In genomic region chr1:11735531-11735853, GRCh38 we compare ENCODE assay signal across 9 cellular contexts. TPM values are rescaled to one million over a fixed set of nuclear protein-coding genes. Genes with fewer than 3 reads are reported as not detected.
A peak's percentile ranks its signal among the peaks of the same experiment; 100 is the strongest.
DNase-seq lines count a peak whose midpoint lies in the region; ATAC-seq and TF ChIP-seq lines count a peak whose summit lies in the region.
"Had no signal": no experiment of that assay in that cellular context is flagged by ENCODE, and none has a peak within 500 bp of the region (broad histone marks: within the 10 kb centered on the region; RNA-seq: fewer than 3 reads in every experiment).

No MANE protein-coding gene starts in this region.

- peak overlapping the region; percentile 62 for H3K4me3 ChIP-seq in SJSA1
- H3K4me3 ChIP-seq in fibroblast of villous mesenchyme (ENCODE audit: low read depth, low read length), result peak overlapping the region; percentile 98
- H3K4me3 ChIP-seq in skin epidermis, result peak overlapping the region in 5 of 7 experiments; percentile 57 to 86 (median 71)

- H3K9me3 ChIP-seq in SJSA1 (replicated peaks), result no peaks in the 10 kb centered on the region

- H3K36me3 ChIP-seq in SJSA1, result no peaks in the 10 kb centered on the region

- peak; percentile 6 for ATAC-seq in GM21737 (IDR thresholded peaks at IDR 0.05; ENCODE audit: unreplicated experiment)
- ATAC-seq in HG02852 (IDR thresholded peaks at IDR 0.05; ENCODE audit: unreplicated experiment), result no peak

- no peak for TF ChIP-seq CTCF in fibroblast of villous mesenchyme (IDR thresholded peaks at IDR 0.05; ENCODE audit: insufficient read depth, low read depth, low read length)

- H3K4me1 ChIP-seq in SJSA1 (replicated peaks), result peaks cover 14% of the 10 kb centered on the region; the same call in 1 of the 2 replicates

- no peaks in the 10 kb centered on the region for H3K27me3 ChIP-seq in SJSA1 (replicated peaks)

- H3K27ac ChIP-seq in SJSA1, result no peak overlapping the region
- H3K27ac ChIP-seq in skin epidermis, result peak overlapping the region in 19 of 21 experiments; percentile 72 to 98 (median 94)

- no peak for DNase-seq in SJSA1 (ENCODE audit: low read depth in 1 of 2, low spot score in 2 of 2)
- DNase-seq in fibroblast of villous mesenchyme (ENCODE audit: low read depth), result no peak
- DNase-seq in KBM-7, result no peak
- no peak for DNase-seq in SK-N-DZ (ENCODE audit: low spot score)
- DNase-seq in SW 1271 (lab: John Stamatoyannopoulos, UW), result no peak

- in situ Hi-C loops in KBM-7 (cut with MboI; ENCODE audit: low pct_unique_long_range_greater_than_20kb, low sequenced_read_pairs), result loop anchor here (25.0 kb wide), 1 partner anchor 698 kb away; the partner anchor contains the start of gene MASP2

RNA-seq across cellular contexts. Expression of gene AGTRAP, which starts 0.4 kb away (rescaled TPM):
- total RNA-seq in SJSA1 (2014; rRNA removed; shearing (Covaris generic)), result 22.5 and 22.6 TPM in 2 replicates
- 38.9 and 41.9 TPM in 2 replicates for total RNA-seq in fibroblast of villous mesenchyme
- 12.1 and 17.0 TPM in 2 replicates for polyA plus RNA-seq in SK-N-DZ (2014; cell fraction: cytosol; rRNA removed)
- 8.2 and 22.1 TPM in 2 replicates for polyA plus RNA-seq in SK-N-DZ (2014; cell fraction: nucleus; rRNA removed)

RNA-seq across cellular contexts. Expression of gene C1orf167, which starts 26.5 kb away (rescaled TPM):
- not detected in 2 replicates for total RNA-seq in SJSA1 (2014; rRNA removed; shearing (Covaris generic))
- under 0.01 TPM in 1 of 2 replicates, not detected in the other for total RNA-seq in fibroblast of villous mesenchyme
- not detected in 2 replicates for polyA plus RNA-seq in SK-N-DZ (2014; cell fraction: cytosol; rRNA removed)
- polyA plus RNA-seq in SK-N-DZ (2014; cell fraction: nucleus; rRNA removed), result not detected in 2 replicates
- total RNA-seq: dermis blood vessel endothelial cell had no signal

RNA-seq across cellular contexts. Expression of gene DRAXIN, which starts 44.0 kb away (rescaled TPM):
- total RNA-seq in SJSA1 (2014; rRNA removed; shearing (Covaris generic)), result not detected in 2 replicates
- not detected in 2 replicates for total RNA-seq in fibroblast of villous mesenchyme
- 0.75 and 1.0 TPM in 2 replicates for polyA plus RNA-seq in SK-N-DZ (2014; cell fraction: cytosol; rRNA removed)
- 0.37 and 0.94 TPM in 2 replicates for polyA plus RNA-seq in SK-N-DZ (2014; cell fraction: nucleus; rRNA removed)

RNA-seq across cellular contexts. Expression of gene MAD2L2, which starts 54.5 kb away (rescaled TPM):
- total RNA-seq in SJSA1 (2014; rRNA removed; shearing (Covaris generic)), result 118 and 132 TPM in 2 replicates
- total RNA-seq in fibroblast of villous mesenchyme, result 30.7 and 43.8 TPM in 2 replicates
- 158 and 161 TPM in 2 replicates for polyA plus RNA-seq in SK-N-DZ (2014; cell fraction: cytosol; rRNA removed)
- 154 and 165 TPM in 2 replicates for polyA plus RNA-seq in SK-N-DZ (2014; cell fraction: nucleus; rRNA removed)
